8 cellular contexts compared by ENCODE assay signal in the genomic region with DNA sequence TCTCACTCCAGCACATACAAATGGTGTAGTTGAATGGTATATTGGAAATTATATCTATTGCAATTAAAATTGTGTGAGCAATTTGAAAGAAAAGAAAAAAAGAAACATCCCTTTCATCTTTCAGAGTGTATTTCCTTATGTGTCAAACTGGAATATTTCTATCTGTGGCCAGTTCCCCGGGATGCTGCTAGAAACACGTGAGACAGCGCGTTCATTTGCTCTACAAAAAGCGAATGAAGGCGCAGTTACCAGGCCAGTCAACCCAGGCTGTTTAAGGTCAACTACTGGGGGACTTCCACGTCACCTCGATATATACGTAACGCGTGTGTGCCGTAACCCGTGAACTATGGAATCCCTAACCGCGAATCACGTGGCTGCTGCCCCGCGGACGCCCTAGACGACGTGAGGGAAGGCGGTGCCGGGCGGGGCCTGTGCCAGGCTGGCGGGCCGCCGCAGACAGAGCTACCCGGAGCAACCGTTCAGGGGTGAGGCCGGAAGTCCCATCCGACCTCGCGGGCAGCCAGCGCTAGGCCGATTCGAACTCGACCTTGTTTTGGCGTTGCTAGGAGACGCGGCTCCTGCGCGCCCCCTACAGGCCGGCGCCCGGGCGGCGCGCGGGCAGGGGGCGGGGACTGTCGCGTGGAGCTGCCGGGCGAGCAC. TPM values are rescaled to one million over a fixed set of nuclear protein-coding genes. Genes with fewer than 3 reads are reported as not detected.
DNase-seq lines count a peak whose midpoint lies in the region; ATAC-seq, FAIRE-seq and TF ChIP-seq lines count a peak whose summit lies in the region.

No MANE protein-coding gene starts in this region.

- peak; percentile 85 for ATAC-seq in HG02852 (IDR thresholded peaks at IDR 0.05; ENCODE audit: unreplicated experiment)
- peak; percentile 96 for ATAC-seq in aorta (ENCODE audit: low FRiP score)

- WGBS in aorta, 2 donors, result 5 to 7% methylated on average over 42 to 54 of the region's 54 CpGs

- peak overlapping the region; percentile 82 for H3K9ac ChIP-seq in rectal smooth muscle tissue (ENCODE audit: low read length)

- no peaks in the 10 kb centered on the region for H3K9me3 ChIP-seq in aorta (ENCODE audit: control insufficient read depth, low read length)

- no peak for TF ChIP-seq POLR2A in GM12891 (IDR thresholded peaks at IDR 0.05; ENCODE audit: low read depth, low read length)

- H3K27ac ChIP-seq in rectal smooth muscle tissue (ENCODE audit: low read depth, low read length), result peak overlapping the region; percentile 86
- H3K27ac ChIP-seq in aorta (ENCODE audit: low read depth in 1 of 2, low read length in 2 of 2), result no peak overlapping the region

- H3K4me1 ChIP-seq in rectal smooth muscle tissue (ENCODE audit: control insufficient read depth, insufficient read depth, low read length) (peaks cover 5% of the 10 kb centered on the region), aorta (ENCODE audit: control insufficient read depth in 1 of 2, insufficient read depth in 2 of 2, low read length in 2 of 2) (no peaks in the 10 kb centered on the region)

- H3K36me3 ChIP-seq in rectal smooth muscle tissue (ENCODE audit: control insufficient read depth, insufficient read depth, low read length) (no peaks in the 10 kb centered on the region), aorta (ENCODE audit: control insufficient read depth in 1 of 2, insufficient read depth in 2 of 2, low read length in 1 of 2) (no peaks in the 10 kb centered on the region)

- H3K4me3 ChIP-seq in rectal smooth muscle tissue (ENCODE audit: low read length) (peak overlapping the region; percentile 75), aorta (ENCODE audit: low read length in 2 of 2) (peak overlapping the region; percentile 73 to 93)

- peak; percentile 62 for DNase-seq in GM12891 (ENCODE audit: insufficient read length, low spot score)
- peak; percentile 75 for DNase-seq in NCI-H1436 treated with DMSO at 0.1 percent for 48 hours (lab: John Stamatoyannopoulos, UW)
- peak; percentile 91 to 100 (median 97) for DNase-seq in T-helper 2 cell
- peak; percentile 14 to 88 (median 78) for DNase-seq in anterior cingulate cortex (lab: John Stamatoyannopoulos, UW)
- peak; percentile 81 for DNase-seq in hepatic stellate cell (ENCODE audit: low spot score)
- DNase-seq in aorta, result peak; percentile 96 to 97

- H3K27me3 ChIP-seq in rectal smooth muscle tissue (ENCODE audit: control insufficient read depth, insufficient read depth, low read length), result no peaks in the 10 kb centered on the region
- H3K27me3 ChIP-seq in aorta (ENCODE audit: control insufficient read depth in 1 of 2, insufficient read depth in 2 of 2, low read length in 1 of 2), result no peaks in the 10 kb centered on the region

- peak; percentile 91 for FAIRE-seq in GM12891 (lab: Jason Lieb, UNC)

- intact Hi-C loops in aorta (cut with DNase I), result loop anchor here (5.0 to 10.0 kb wide), 2 partner anchors 198 to 576 kb away; no protein-coding TSS in a partner anchor

TF ChIP-seq in GM12891, 5 proteins besides CTCF, POLR2A, EP300 and RAD21:
- no peak for TF ChIP-seq PAX5 (IDR thresholded peaks at IDR 0.05; ENCODE audit: insufficient read depth, low read length, severe bottlenecking)
- TF ChIP-seq SPI1 (IDR thresholded peaks at IDR 0.05; ENCODE audit: low read depth, low read length), result no peak
- TF ChIP-seq TAF1 (IDR thresholded peaks at IDR 0.05; ENCODE audit: low read depth, low read length), result no peak
- TF ChIP-seq POU2F2 (IDR thresholded peaks at IDR 0.05; ENCODE audit: low read depth, low read length), result no peak
- no peak for TF ChIP-seq POLR2AphosphoS5 (IDR thresholded peaks at IDR 0.05; ENCODE audit: low read depth, low read length)

RNA-seq across cellular contexts. Expression of gene ARL4A, which starts 1.1 kb away (rescaled TPM):
- polyA plus RNA-seq in GM12891 (2012; ENCODE audit: low read depth, missing spikeins), result 0.69 TPM
- 10 to 100 TPM; 21.9 to 34.3 TPM for total RNA-seq in aorta
- polyA plus RNA-seq in aorta, result 10 to 100 TPM in 1 of 2 donors, 1 to 10 TPM in 1; 2.7 to 40.4 TPM
